13 cellular contexts compared by ENCODE assay signal in the genomic region with DNA sequence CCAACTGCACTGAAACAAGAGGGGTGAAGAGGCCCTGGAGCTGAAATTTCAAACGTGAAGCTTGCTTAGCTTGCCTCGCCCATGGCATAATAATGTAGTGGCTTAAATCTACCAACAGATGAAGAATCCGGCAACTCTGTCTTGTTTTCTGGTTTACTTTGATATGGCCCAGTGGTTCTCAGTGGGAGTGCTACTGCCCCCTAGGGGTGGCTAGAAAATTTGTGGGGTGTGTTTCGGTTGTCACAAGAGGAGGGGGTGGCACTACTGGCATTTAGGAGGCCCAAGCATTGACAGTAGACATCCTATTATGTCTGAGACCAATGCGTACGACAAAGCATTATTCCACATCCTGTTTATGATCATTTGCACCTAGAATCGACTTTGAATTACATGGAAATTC. TPM values are rescaled to one million over a fixed set of nuclear protein-coding genes. Genes with fewer than 3 reads are reported as not detected.
A peak's percentile ranks its signal among the peaks of the same experiment; 100 is the strongest.
DNase-seq lines count a peak whose midpoint lies in the region; ATAC-seq and TF ChIP-seq lines count a peak whose summit lies in the region.
"Had no signal": no experiment of that assay in that cellular context is flagged by ENCODE, and none has a peak within 500 bp of the region (broad histone marks: within the 10 kb centered on the region; RNA-seq: fewer than 3 reads in every experiment).

No MANE protein-coding gene starts in this region.

- H3K36me3 Mint-ChIP-seq in type B pancreatic cell = no peaks in the 10 kb centered on the region
- H3K36me3 Mint-ChIP-seq: stimulated activated naive B cell treated with anti-CD40 and anti-IgM and Interleukin-4, amounts not matched to agents 10 μg/mL and 1 μg/mL and 100 μg/mL, for 72 hours had no signal

- peaks cover 9% of the 10 kb centered on the region for H3K4me1 Mint-ChIP-seq in type B pancreatic cell (ENCODE audit: unreplicated experiment)
- H3K4me1 Mint-ChIP-seq: stimulated activated naive B cell treated with anti-CD40 and anti-IgM and Interleukin-4, amounts not matched to agents 10 μg/mL and 1 μg/mL and 100 μg/mL, for 72 hours had no signal

- TF ChIP-seq CTCF in cardiac muscle cell (IDR thresholded peaks at IDR 0.05; ENCODE audit: low read depth, low read length) (peak; percentile 40), right atrium auricular region (IDR thresholded peaks at IDR 0.05) (peak in 1 of 2 donors; percentile 19), fibroblast of mammary gland (conservative IDR thresholded peaks at IDR 0.05; ENCODE audit: control insufficient read depth, insufficient read depth, low read depth, low read length) (peak; percentile 53), type B pancreatic cell (conservative IDR thresholded peaks at IDR 0.05) (peak; percentile 64)

- H3K9ac ChIP-seq in NT2/D1 (ENCODE audit: insufficient read length, low read depth) = no peak overlapping the region
- H3K9ac ChIP-seq: BLaER1 treated with 17β-estradiol and CSF1 and Interleukin-3, amounts not matched to agents 10 nM and 100 nM had no signal

- no peak for ATAC-seq in GM18907 (IDR thresholded peaks at IDR 0.05; ENCODE audit: unreplicated experiment)
- ATAC-seq: stimulated activated naive B cell treated with anti-CD40 and anti-IgM and Interleukin-4, amounts not matched to agents 10 μg/mL and 1 μg/mL and 100 μg/mL, for 72 hours had no signal

- H3K4me1 ChIP-seq in cardiac muscle cell (ENCODE audit: low read depth) (peaks cover 23% of the 10 kb centered on the region), right atrium auricular region (peaks cover 0 to 8% of the 10 kb centered on the region in 2 donors), NT2/D1 (ENCODE audit: insufficient read depth, insufficient read length) (peaks cover 2% of the 10 kb centered on the region)

- H3K9me3 ChIP-seq in cardiac muscle cell (ENCODE audit: low read depth) (no peaks in the 10 kb centered on the region), right atrium auricular region (no peaks in the 10 kb centered on the region), NT2/D1 (ENCODE audit: insufficient read depth, low read length) (no peaks in the 10 kb centered on the region)

- H3K36me3 ChIP-seq in cardiac muscle cell = peaks cover 3% of the 10 kb centered on the region
- H3K36me3 ChIP-seq in right atrium auricular region = no peaks in the 10 kb centered on the region
- H3K36me3 ChIP-seq in NT2/D1 (ENCODE audit: insufficient read depth, insufficient read length, low read length) = no peaks in the 10 kb centered on the region

- H3K27me3 ChIP-seq in cardiac muscle cell (no peaks in the 10 kb centered on the region), right atrium auricular region (no peaks in the 10 kb centered on the region), NT2/D1 (ENCODE audit: insufficient read depth, insufficient read length) (no peaks in the 10 kb centered on the region)
- H3K27me3 ChIP-seq: BLaER1 treated with 17β-estradiol and CSF1 and Interleukin-3, amounts not matched to agents 10 nM and 100 nM had no signal

- no peak overlapping the region for H3K4me3 Mint-ChIP-seq in type B pancreatic cell
- H3K4me3 Mint-ChIP-seq: stimulated activated naive B cell treated with anti-CD40 and anti-IgM and Interleukin-4, amounts not matched to agents 10 μg/mL and 1 μg/mL and 100 μg/mL, for 72 hours had no signal

- H3K27ac ChIP-seq in cardiac muscle cell (no peak overlapping the region), right atrium auricular region (no peak overlapping the region)
- H3K27ac ChIP-seq: BLaER1 treated with 17β-estradiol and CSF1 and Interleukin-3, amounts not matched to agents 10 nM and 100 nM had no signal

- no peak overlapping the region for H3K27ac Mint-ChIP-seq in type B pancreatic cell
- H3K27ac Mint-ChIP-seq: stimulated activated naive B cell treated with anti-CD40 and anti-IgM and Interleukin-4, amounts not matched to agents 10 μg/mL and 1 μg/mL and 100 μg/mL, for 72 hours had no signal

- H3K27me3 Mint-ChIP-seq in type B pancreatic cell = peaks cover 3% of the 10 kb centered on the region

- H3K4me3 ChIP-seq in cardiac muscle cell (no peak overlapping the region), right atrium auricular region (no peak overlapping the region), NT2/D1 (ENCODE audit: insufficient read length, low read depth) (no peak overlapping the region), fibroblast of mammary gland (ENCODE audit: control insufficient read depth, low read depth, low read length) (no peak overlapping the region)
- H3K4me3 ChIP-seq: BLaER1 treated with 17β-estradiol and CSF1 and Interleukin-3, amounts not matched to agents 10 nM and 100 nM had no signal

- H3K9me3 Mint-ChIP-seq in type B pancreatic cell = peaks cover 4% of the 10 kb centered on the region

- DNase-seq in cardiac muscle cell (ENCODE audit: low read depth in 1 of 2, low spot score in 1 of 2) (peak in 1 of 2 donors; percentile 13), right atrium auricular region (ENCODE audit: low spot score) (no peak), NT2/D1 (ENCODE audit: low read depth, low spot score) (peak; percentile 30), fibroblast of mammary gland (ENCODE audit: low read depth) (peak; percentile 29), type B pancreatic cell (ENCODE audit: extremely low spot score, unreplicated experiment) (no peak), SHP77 treated with DMSO at 0.1 percent for 48 hours (lab: John Stamatoyannopoulos, UW) (no peak), NCI-H1930 (lab: John Stamatoyannopoulos, UW) (no peak)
- DNase-seq: foreskin melanocyte; NCI-H2107; stimulated activated naive B cell treated with anti-CD40 and anti-IgM and Interleukin-4, amounts not matched to agents 10 μg/mL and 1 μg/mL and 100 μg/mL, for 72 hours had no signal

RNA-seq across cellular contexts. Expression of a gene that starts 51.9 kb away (rescaled TPM):
- not detected in 2 replicates for total RNA-seq in cardiac muscle cell
- not detected in 2 replicates for polyA plus RNA-seq in cardiac muscle cell
- not detected for total RNA-seq in right atrium auricular region
- total RNA-seq in type B pancreatic cell (ENCODE audit: low replicate concordance) = 0.68 and 0.76 TPM in 2 replicates
- total RNA-seq: mononuclear cell had no signal

Comparison
In these comparisons a context has a peak if more than half of its experiments do, and no peak if none do; other contexts are left out.
1. DNase-seq: peak in NT2/D1 (single experiment) and fibroblast of mammary gland (single experiment); none in right atrium auricular region (single experiment), type B pancreatic cell (single experiment), SHP77 treated with DMSO at 0.1 percent for 48 hours (single experiment) and NCI-H1930 (0 of 2).